In the genomic region with DNA sequence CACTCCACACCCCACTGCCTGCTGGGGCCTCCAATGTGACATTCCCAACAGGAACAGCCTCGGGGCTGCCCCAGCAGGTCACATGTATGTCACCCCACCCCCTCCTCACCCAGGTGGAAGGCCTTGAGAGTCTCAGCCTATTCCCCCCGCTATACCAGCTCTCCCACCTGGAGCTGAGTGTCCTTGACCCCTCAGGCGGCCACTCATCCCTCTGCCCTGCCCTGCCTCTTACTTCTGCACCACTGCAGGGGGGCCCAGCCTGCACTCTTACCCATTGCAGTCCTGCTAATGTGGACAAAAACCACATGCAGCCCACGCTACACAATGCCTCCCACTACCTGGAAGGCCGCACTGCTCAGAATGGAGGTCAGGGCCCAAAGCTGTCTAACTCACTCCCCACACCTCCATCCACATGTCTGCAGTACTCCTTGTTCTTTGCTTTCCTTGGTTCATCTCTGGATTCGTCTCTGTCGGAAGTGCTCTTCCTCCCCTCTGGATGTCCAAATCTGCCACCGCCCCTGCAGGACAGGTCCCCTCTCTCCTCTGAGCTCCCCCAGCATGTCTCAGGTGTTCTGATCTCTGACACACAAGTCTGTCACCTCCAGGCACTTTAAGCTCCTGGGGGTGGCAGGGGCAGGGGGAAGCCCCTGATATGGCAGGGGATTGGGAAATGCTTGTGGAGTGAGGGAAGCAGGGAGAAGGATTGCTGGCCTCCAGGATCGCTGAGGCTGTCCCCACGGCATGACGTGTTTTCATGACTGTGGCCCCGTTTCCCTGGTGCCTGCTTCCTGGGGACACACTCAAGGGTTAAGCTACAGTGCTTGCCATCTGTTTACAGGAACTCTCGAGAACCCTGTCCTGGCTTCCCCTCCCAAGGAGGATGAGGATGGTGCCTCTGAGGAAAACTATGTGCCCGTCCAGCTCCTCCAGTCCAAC, we compare ENCODE assay signal across 20 cellular contexts. TPM values are rescaled to one million over a fixed set of nuclear protein-coding genes. Genes with fewer than 3 reads are reported as not detected.
DNase-seq lines count a peak whose midpoint lies in the region; TF ChIP-seq lines count a peak whose summit lies in the region.
"Had no signal": no experiment of that assay in that cellular context is flagged by ENCODE, and none has a peak within 500 bp of the region (broad histone marks: within the 10 kb centered on the region; RNA-seq: fewer than 3 reads in every experiment).

No MANE protein-coding gene starts in this region.

- no peaks in the 10 kb centered on the region for H3K9me2 ChIP-seq in OCI-LY1 (ENCODE audit: low read depth, low read length)

- H3K79me2 ChIP-seq in OCI-LY1 (ENCODE audit: insufficient read depth, low read length), result peaks cover 24% of the 10 kb centered on the region
- H3K79me2 ChIP-seq in osteoblast (ENCODE audit: insufficient read depth, low read length), result peaks cover 24% of the 10 kb centered on the region

- peak overlapping the region; percentile 9 for H3K27ac Mint-ChIP-seq in T-helper 2 cell treated with Interferon-gamma antibody and Interleukin-4, amounts not matched to agents 5 μg/mL and 100 μg/mL, for 36 hours
- H3K27ac Mint-ChIP-seq in dendritic cell treated with granulocyte-macrophage colony-stimulating factor and Interleukin-4, amounts not matched to agents 40 ng/mL and 50 ng/mL, for 4 days, result peak overlapping the region; percentile 26
- no peak overlapping the region for H3K27ac Mint-ChIP-seq in osteocyte (ENCODE audit: unreplicated experiment)

- H3F3A ChIP-seq in OCI-LY1 (ENCODE audit: insufficient read depth, low read length), result no peaks in the 10 kb centered on the region

- H3K9me3 Mint-ChIP-seq in T-helper 2 cell treated with Interferon-gamma antibody and Interleukin-4, amounts not matched to agents 5 μg/mL and 100 μg/mL, for 36 hours, result no peaks in the 10 kb centered on the region
- H3K9me3 Mint-ChIP-seq in dendritic cell treated with granulocyte-macrophage colony-stimulating factor and Interleukin-4, amounts not matched to agents 40 ng/mL and 50 ng/mL, for 4 days, result no peaks in the 10 kb centered on the region
- H3K9me3 Mint-ChIP-seq in osteocyte (ENCODE audit: unreplicated experiment), result no peaks in the 10 kb centered on the region

- H3K4me2 ChIP-seq in OCI-LY1 (ENCODE audit: low read length), result no peak overlapping the region
- no peak overlapping the region for H3K4me2 ChIP-seq in osteoblast (ENCODE audit: insufficient read depth, low read length)
- H3K4me2 ChIP-seq: PC-9 had no signal

- DNase-seq in T-helper 2 cell treated with Interferon-gamma antibody and Interleukin-4, amounts not matched to agents 5 μg/mL and 100 μg/mL, for 36 hours (ENCODE audit: low spot score), result no peak
- DNase-seq in T-helper 2 cell (no peak), osteoblast (ENCODE audit: insufficient read length, low spot score, missing footprints) (peak; percentile 34), GM13977 (ENCODE audit: low spot score) (no peak), osteocyte (ENCODE audit: extremely low spot score, unreplicated experiment) (no peak), GM03348 (ENCODE audit: low spot score) (no peak)
- DNase-seq: activated CD8-positive, alpha-beta memory T cell treated with anti-CD3 and anti-CD28 coated beads, Interleukin-2, amount 50 U/mL, for 48 hours; cerebellar nuclear complex; foreskin keratinocyte; left ventricle myocardium inferior; NCI-H187 treated with DMSO at 0.1 percent for 48 hours; NCI-H524; PC-9; stimulated activated CD4-positive, alpha-beta T cell treated with anti-CD3 and anti-CD28 coated beads, Interleukin-15, amount 100 ng/mL, for 24 hours; WERI-Rb-1 had no signal

- H3K27me3 ChIP-seq in OCI-LY1 (ENCODE audit: insufficient read depth, low read length) (no peaks in the 10 kb centered on the region), osteoblast (ENCODE audit: insufficient read depth, low read length) (no peaks in the 10 kb centered on the region)
- H3K27me3 ChIP-seq: foreskin keratinocyte had no signal

- H4K20me1 ChIP-seq in OCI-LY1 (ENCODE audit: insufficient read depth, low read length) (no peaks in the 10 kb centered on the region), osteoblast (ENCODE audit: insufficient read depth, low read length) (peaks cover 20% of the 10 kb centered on the region)

- H3K4me1 ChIP-seq in OCI-LY1 (ENCODE audit: insufficient read depth, low read length, severe bottlenecking), result peaks cover 33% of the 10 kb centered on the region
- peaks cover 18% of the 10 kb centered on the region for H3K4me1 ChIP-seq in osteoblast (ENCODE audit: insufficient read depth, low read length)

- peaks cover 21% of the 10 kb centered on the region for H3K4me1 Mint-ChIP-seq in T-helper 2 cell treated with Interferon-gamma antibody and Interleukin-4, amounts not matched to agents 5 μg/mL and 100 μg/mL, for 36 hours (ENCODE audit: low read depth)
- H3K4me1 Mint-ChIP-seq in dendritic cell treated with granulocyte-macrophage colony-stimulating factor and Interleukin-4, amounts not matched to agents 40 ng/mL and 50 ng/mL, for 4 days (ENCODE audit: low read depth), result peaks cover 44% of the 10 kb centered on the region
- H3K4me1 Mint-ChIP-seq in osteocyte (ENCODE audit: unreplicated experiment), result peaks cover 25% of the 10 kb centered on the region

- no peak overlapping the region for H3K9ac ChIP-seq in OCI-LY1 (ENCODE audit: low read length)

- H3K27ac ChIP-seq in OCI-LY1 (ENCODE audit: low read depth, low read length, poor library complexity, severe bottlenecking) (peak overlapping the region; percentile 4), osteoblast (ENCODE audit: low read depth, low read length) (no peak overlapping the region)
- H3K27ac ChIP-seq: C4-2B, foreskin keratinocyte, left ventricle myocardium inferior, PC-9, WERI-Rb-1 had no signal

- no peak for TF ChIP-seq CTCF in OCI-LY1 (IDR thresholded peaks at IDR 0.05; ENCODE audit: low read length)
- TF ChIP-seq CTCF in osteoblast (IDR thresholded peaks at IDR 0.05; ENCODE audit: extremely low read depth, low read depth, low read length), result no peak
- TF ChIP-seq CTCF in GM13977 (IDR thresholded peaks at IDR 0.05; ENCODE audit: extremely low read depth, insufficient read depth, missing control alignments), result no peak
- no peak for TF ChIP-seq CTCF in osteocyte (IDR thresholded peaks at IDR 0.05)

- no peaks in the 10 kb centered on the region for H3K27me3 Mint-ChIP-seq in T-helper 2 cell treated with Interferon-gamma antibody and Interleukin-4, amounts not matched to agents 5 μg/mL and 100 μg/mL, for 36 hours (ENCODE audit: low read depth)
- H3K27me3 Mint-ChIP-seq in dendritic cell treated with granulocyte-macrophage colony-stimulating factor and Interleukin-4, amounts not matched to agents 40 ng/mL and 50 ng/mL, for 4 days, result no peaks in the 10 kb centered on the region
- no peaks in the 10 kb centered on the region for H3K27me3 Mint-ChIP-seq in osteocyte (ENCODE audit: unreplicated experiment)

- in situ Hi-C loops in GM13977 (cut with MboI; ENCODE audit: low pct_unique_long_range_greater_than_20kb, low sequenced_read_pairs, unreplicated experiment), result no loop called here

- no peak overlapping the region for H2AFZ ChIP-seq in OCI-LY1 (ENCODE audit: low read length)
- H2AFZ ChIP-seq in osteoblast (ENCODE audit: low read length), result no peak overlapping the region
- H2AFZ ChIP-seq: PC-9 had no signal

- H3K4me3 ChIP-seq in OCI-LY1 (ENCODE audit: low read depth, low read length, poor library complexity, severe bottlenecking), result no peak overlapping the region
- no peak overlapping the region for H3K4me3 ChIP-seq in osteoblast (ENCODE audit: insufficient read depth, low read length)
- H3K4me3 ChIP-seq: left ventricle myocardium inferior, PC-9 had no signal

- peaks cover 26% of the 10 kb centered on the region for H3K36me3 ChIP-seq in OCI-LY1 (ENCODE audit: insufficient read depth, low read length)
- peaks cover 31% of the 10 kb centered on the region for H3K36me3 ChIP-seq in osteoblast (ENCODE audit: insufficient read depth, low read length)

- H3K9me3 ChIP-seq in OCI-LY1 (ENCODE audit: low read length) (no peaks in the 10 kb centered on the region), osteoblast (ENCODE audit: low read depth, low read length) (no peaks in the 10 kb centered on the region)
- H3K9me3 ChIP-seq: left ventricle myocardium inferior had no signal

- no peak overlapping the region for H3K4me3 Mint-ChIP-seq in T-helper 2 cell treated with Interferon-gamma antibody and Interleukin-4, amounts not matched to agents 5 μg/mL and 100 μg/mL, for 36 hours
- H3K4me3 Mint-ChIP-seq in dendritic cell treated with granulocyte-macrophage colony-stimulating factor and Interleukin-4, amounts not matched to agents 40 ng/mL and 50 ng/mL, for 4 days, result no peak overlapping the region
- H3K4me3 Mint-ChIP-seq in osteocyte (ENCODE audit: unreplicated experiment), result no peak overlapping the region

- intact Hi-C loops in dendritic cell treated with granulocyte-macrophage colony-stimulating factor and Interleukin-4, amounts not matched to agents 40 ng/mL and 50 ng/mL, for 4 days (cut with micrococcal nuclease), result loop anchor here (5.0 kb wide), 1 partner anchor 54 kb away; a partner anchor contains a TSS

- H3K36me3 Mint-ChIP-seq in T-helper 2 cell treated with Interferon-gamma antibody and Interleukin-4, amounts not matched to agents 5 μg/mL and 100 μg/mL, for 36 hours (ENCODE audit: low read depth), result peaks cover 42% of the 10 kb centered on the region
- peaks cover 89% of the 10 kb centered on the region for H3K36me3 Mint-ChIP-seq in dendritic cell treated with granulocyte-macrophage colony-stimulating factor and Interleukin-4, amounts not matched to agents 40 ng/mL and 50 ng/mL, for 4 days (ENCODE audit: low read depth)
- peaks cover 8% of the 10 kb centered on the region for H3K36me3 Mint-ChIP-seq in osteocyte (ENCODE audit: unreplicated experiment)

RNA-seq across cellular contexts. Expression of a gene that starts 20.8 kb away (rescaled TPM):
- 62.5 and 71.3 TPM in 2 replicates for total RNA-seq in osteoblast
- 1.3 and 1.9 TPM in 2 replicates for total RNA-seq in osteocyte
- total RNA-seq: A172, HT-29 had no signal

RNA-seq across cellular contexts. Expression of a gene that starts 55.3 kb away (rescaled TPM):
- total RNA-seq in osteoblast, result 1,190 and 1,199 TPM in 2 replicates
- 1,191 and 1,207 TPM in 2 replicates for total RNA-seq in osteocyte

RNA-seq across cellular contexts. Expression of a gene that starts 55.8 kb away (rescaled TPM):
- total RNA-seq in osteoblast, result 0.88 and 1.4 TPM in 2 replicates
- total RNA-seq in osteocyte, result 1.8 and 2.0 TPM in 2 replicates
- total RNA-seq: foreskin keratinocyte had no signal

Comparison
In these comparisons a context has a peak if more than half of its experiments do, and no peak if none do; other contexts are left out.
1. RNA of a gene that starts 20.8 kb away (total RNA-seq): 62.5 to 71.3 TPM in osteoblast; 1.3 to 1.9 TPM in osteocyte; every median in the first group is over 10 times any median in the second.